10 cellular contexts compared by ENCODE assay signal in genomic region chr15:71599404-71600225, GRCh38.
DNase-seq lines count a peak whose midpoint lies in the region; ATAC-seq and TF ChIP-seq lines count a peak whose summit lies in the region.
"Had no signal": no experiment of that assay in that cellular context is flagged by ENCODE, and none has a peak within 500 bp of the region (broad histone marks: within the 10 kb centered on the region; RNA-seq: fewer than 3 reads in every experiment).

No MANE protein-coding gene starts in this region.

- H3K27me3 ChIP-seq in suprapubic skin: no peaks in the 10 kb centered on the region

- no peak for TF ChIP-seq CTCF in suprapubic skin (IDR thresholded peaks at IDR 0.05)

- TF ChIP-seq EP300 in suprapubic skin (IDR thresholded peaks at IDR 0.05): no peak

- no peak for ATAC-seq in activated CD4-positive, CD25-positive, alpha-beta regulatory T cell treated with anti-CD3 and anti-CD28 coated beads, Interleukin-2, amount 50 U/mL, for 24 hours
- no peak for ATAC-seq in HG03280 (IDR thresholded peaks at IDR 0.05; ENCODE audit: unreplicated experiment)
- ATAC-seq: activated naive CD4-positive, alpha-beta T cell treated with anti-CD3 and anti-CD28 coated beads, Interleukin-2, amount 50 U/mL, for 72 hours had no signal

- no peak for TF ChIP-seq POLR2A in suprapubic skin (IDR thresholded peaks at IDR 0.05)

- H3K9me3 ChIP-seq in suprapubic skin: no peaks in the 10 kb centered on the region

- no peaks in the 10 kb centered on the region for H3K36me3 ChIP-seq in suprapubic skin

- WGBS in suprapubic skin: 59% methylated on average over 9 of the region's 9 CpGs

- peaks cover 23% of the 10 kb centered on the region for H3K4me1 ChIP-seq in suprapubic skin

- no peak overlapping the region for H3K4me3 ChIP-seq in suprapubic skin

- DNase-seq in NCI-H1105 treated with DMSO at 0.1 percent for 48 hours (lab: John Stamatoyannopoulos, UW) (peak; percentile 15), NCI-H1105 (lab: John Stamatoyannopoulos, UW) (no peak), caudate nucleus (lab: John Stamatoyannopoulos, UW) (peak in 3 of 61 donors; percentile 7 to 23 (median 8)), left kidney (ENCODE audit: low read depth, low spot score) (peak; percentile 81), suprapubic skin (ENCODE audit: low spot score in 2 of 2) (no peak), activated T-cell treated with anti-CD3 and anti-CD28 coated beads for 4 hours (no peak)
- DNase-seq: DMS153 had no signal

- H3K27ac ChIP-seq in caudate nucleus (ENCODE audit: low read depth, low read length) (peak overlapping the region; percentile 32), suprapubic skin (peak overlapping the region; percentile 29)

Comparison
In these comparisons a context has a peak if more than half of its experiments do, and no peak if none do; other contexts are left out.
1. DNase-seq: peak in NCI-H1105 treated with DMSO at 0.1 percent for 48 hours (single experiment) and left kidney (single experiment); none in NCI-H1105 (single experiment), suprapubic skin (0 of 2) and activated T-cell treated with anti-CD3 and anti-CD28 coated beads for 4 hours (single experiment).